Comparison of ENCODE assay signal across 27 cellular contexts in genomic region chr15:63565784-63566183, GRCh38. TPM values are rescaled to one million over a fixed set of nuclear protein-coding genes. Genes with fewer than 3 reads are reported as not detected.
DNase-seq lines count a peak whose midpoint lies in the region; ATAC-seq, FAIRE-seq and TF ChIP-seq lines count a peak whose summit lies in the region.
"Had no signal": no experiment of that assay in that cellular context is flagged by ENCODE, and none has a peak within 500 bp of the region (broad histone marks: within the 10 kb centered on the region; RNA-seq: fewer than 3 reads in every experiment).

No MANE protein-coding gene starts in this region.

- no peak for TF ChIP-seq CTCF in GM12878 (IDR thresholded peaks at IDR 0.05 in 2 of 3, conservative IDR thresholded peaks at IDR 0.05 in 1 of 3; ENCODE audit: control insufficient read depth in 2 of 3, extremely low read depth in 1 of 3, insufficient read depth in 1 of 3, low read depth in 3 of 3, low read length in 3 of 3)
- TF ChIP-seq CTCF in nephron progenitor cell (IDR thresholded peaks at IDR 0.05): no peak

- H3K27me3 ChIP-seq in GM12878 (replicated peaks in 1 of 2; ENCODE audit: control insufficient read depth in 2 of 2, insufficient read depth in 2 of 2, low read length in 1 of 2): no peaks in the 10 kb centered on the region
- H3K27me3 ChIP-seq in aorta (ENCODE audit: control insufficient read depth in 1 of 2, insufficient read depth in 2 of 2, low read length in 1 of 2): no peaks in the 10 kb centered on the region
- H3K27me3 ChIP-seq: left lung had no signal

- ATAC-seq in activated CD4-positive, alpha-beta T cell treated with anti-CD3 and anti-CD28 coated beads for 36 hours: no peak
- peak; percentile 49 for ATAC-seq in GM12878
- ATAC-seq in aorta (ENCODE audit: low FRiP score): no peak
- ATAC-seq: left lung, mucosa of descending colon had no signal

- RAD21 ChIA-PET in GM12878 (lab: Charles Lee; ENCODE audit: unreplicated experiment): interaction anchor here (1.1 to 2.1 kb wide), 6 partner anchors 10 to 99 kb away, joined by 3 to 6 read pairs (median 4); no protein-coding TSS in a partner anchor

- H3K79me2 ChIP-seq in GM12878 (ENCODE audit: control insufficient read depth, insufficient read depth, low read length): no peaks in the 10 kb centered on the region

- no peak for DNase-seq in activated CD4-positive, alpha-beta T cell treated with anti-CD3 and anti-CD28 coated beads for 36 hours
- DNase-seq in activated CD4-positive, alpha-beta T cell treated with anti-CD3 and anti-CD28 coated beads, Interleukin-2, amount 10 ng/mL, durations not matched to agents 7 days and 5 days: no peak
- no peak for DNase-seq in GM18507 (ENCODE audit: extremely low spot score, insufficient read length, low read depth)
- no peak for DNase-seq in GM12878 (ENCODE audit: low read depth, low spot score)
- no peak for DNase-seq in nephron progenitor cell
- DNase-seq in aorta: no peak
- no peak for DNase-seq in activated T-helper 2 cell treated with anti-CD3 and anti-CD28 coated beads, Interferon-gamma antibody, Interleukin-2, Interleukin-4, amounts not matched to agents 10 μg/mL and 5 μg/mL and 100 μg/mL, durations not matched to agents 14 hours and 24 hours and 36 hours (ENCODE audit: low spot score)
- DNase-seq in NCI-H524 treated with DMSO at 0.1 percent for 48 hours (lab: John Stamatoyannopoulos, UW): no peak
- DNase-seq: activated CD4-positive, alpha-beta T cell treated with anti-CD3 and anti-CD28 coated beads, Interleukin-2, amount 50 U/mL, for 4 hours; activated naive CD4-positive, alpha-beta T cell treated with anti-CD3 and anti-CD28 coated beads, Interleukin-2, amount 10 ng/mL, durations not matched to agents 7 days and 5 days; activated T-cell treated with anti-CD3 and anti-CD28 coated beads for 4 hours; Caco-2; left lung; mucosa of descending colon; NCI-H1092; NCI-H2081; NCI-H345; PC-9; retina; SHP77 treated with DMSO at 0.1 percent for 48 hours; stimulated activated CD4-positive, alpha-beta T cell treated with anti-CD3 and anti-CD28 coated beads, Interleukin-4, amount 100 ng/mL, for 1 hour; T-helper 1 cell; trophoblast cell had no signal

- no peak overlapping the region for H3K27ac ChIP-seq in GM12878 (ENCODE audit: control insufficient read depth, insufficient read depth)
- H3K27ac ChIP-seq in aorta (ENCODE audit: low read depth in 1 of 2, low read length in 2 of 2): no peak overlapping the region
- H3K27ac ChIP-seq: HL-60, left lung, PC-9 had no signal

- POLR2A ChIA-PET in activated CD4-positive, alpha-beta T cell treated with anti-CD3 and anti-CD28 coated beads for 36 hours (lab: Charles Lee): interaction anchor here (0.6 kb wide), 2 partner anchors 14 to 19 kb away, joined by 4 to 7 read pairs; no protein-coding TSS in a partner anchor
- POLR2A ChIA-PET in activated CD4-positive, alpha-beta T cell treated with anti-CD3 and anti-CD28 coated beads, Interleukin-2, amount 10 ng/mL, durations not matched to agents 7 days and 5 days (lab: Charles Lee): no interaction called here
- POLR2A ChIA-PET in GM12878 (lab: Charles Lee): interaction anchor here (0.7 to 1.5 kb wide), 3 partner anchors 12 to 144 kb away, joined by 3 to 4 read pairs (median 3); no protein-coding TSS in a partner anchor

- no peaks in the 10 kb centered on the region for H3K27me3 Mint-ChIP-seq in activated CD4-positive, alpha-beta T cell treated with anti-CD3 and anti-CD28 coated beads for 36 hours
- H3K27me3 Mint-ChIP-seq in activated CD4-positive, alpha-beta T cell treated with anti-CD3 and anti-CD28 coated beads, Interleukin-2, amount 10 ng/mL, durations not matched to agents 7 days and 5 days: no peaks in the 10 kb centered on the region
- no peaks in the 10 kb centered on the region for H3K27me3 Mint-ChIP-seq in nephron progenitor cell (ENCODE audit: low read depth, poor library complexity)
- H3K27me3 Mint-ChIP-seq in activated T-helper 2 cell treated with anti-CD3 and anti-CD28 coated beads, Interferon-gamma antibody, Interleukin-2, Interleukin-4, amounts not matched to agents 10 μg/mL and 5 μg/mL and 100 μg/mL, durations not matched to agents 14 hours and 24 hours and 36 hours (ENCODE audit: low read depth): no peaks in the 10 kb centered on the region
- H3K27me3 Mint-ChIP-seq: activated naive CD4-positive, alpha-beta T cell treated with anti-CD3 and anti-CD28 coated beads, Interleukin-2, amount 10 ng/mL, durations not matched to agents 7 days and 5 days; stimulated activated naive CD8-positive, alpha-beta T cell treated with anti-CD3 and anti-CD28 coated beads, Interleukin-15, Interleukin-2, amounts not matched to agents 100 ng/mL and 50 ng/mL, for 24 hours had no signal

- TF ChIP-seq RAD21 in GM12878 (IDR thresholded peaks at IDR 0.05; ENCODE audit: insufficient read depth, low read depth, low read length): no peak

- no peaks in the 10 kb centered on the region for H3K9me3 Mint-ChIP-seq in activated CD4-positive, alpha-beta T cell treated with anti-CD3 and anti-CD28 coated beads for 36 hours (ENCODE audit: low read depth)
- H3K9me3 Mint-ChIP-seq in activated CD4-positive, alpha-beta T cell treated with anti-CD3 and anti-CD28 coated beads, Interleukin-2, amount 10 ng/mL, durations not matched to agents 7 days and 5 days: no peaks in the 10 kb centered on the region
- no peaks in the 10 kb centered on the region for H3K9me3 Mint-ChIP-seq in nephron progenitor cell
- no peaks in the 10 kb centered on the region for H3K9me3 Mint-ChIP-seq in activated T-helper 2 cell treated with anti-CD3 and anti-CD28 coated beads, Interferon-gamma antibody, Interleukin-2, Interleukin-4, amounts not matched to agents 10 μg/mL and 5 μg/mL and 100 μg/mL, durations not matched to agents 14 hours and 24 hours and 36 hours
- H3K9me3 Mint-ChIP-seq: activated naive CD4-positive, alpha-beta T cell treated with anti-CD3 and anti-CD28 coated beads, Interleukin-2, amount 10 ng/mL, durations not matched to agents 7 days and 5 days; stimulated activated naive CD8-positive, alpha-beta T cell treated with anti-CD3 and anti-CD28 coated beads, Interleukin-15, Interleukin-2, amounts not matched to agents 100 ng/mL and 50 ng/mL, for 24 hours had no signal

- H2AFZ ChIP-seq in GM12878 (ENCODE audit: control insufficient read depth, low read depth, low read length): no peak overlapping the region
- H2AFZ ChIP-seq: PC-9 had no signal

- CTCF ChIA-PET in activated CD4-positive, alpha-beta T cell treated with anti-CD3 and anti-CD28 coated beads for 36 hours (lab: Charles Lee): interaction anchor here (0.6 to 1.5 kb wide), 4 partner anchors 9 to 103 kb away, joined by 3 to 4 read pairs (median 3); partner anchors contain the start of gene FBXL22
- CTCF ChIA-PET in activated CD4-positive, alpha-beta T cell treated with anti-CD3 and anti-CD28 coated beads, Interleukin-2, amount 10 ng/mL, durations not matched to agents 7 days and 5 days (lab: Charles Lee): interaction anchor here (0.6 to 1.4 kb wide), 4 partner anchors 11 to 530 kb away, joined by 3 to 5 read pairs (median 4); partner anchors contain the start of gene SNX1
- CTCF ChIA-PET in GM12878 (lab: Yijun Ruan, JAX): interaction anchor here (0.8 to 1.7 kb wide), 5 partner anchors 15 to 44 kb away, joined by 3 to 4 read pairs (median 4); no protein-coding TSS in a partner anchor

- TF ChIP-seq EP300 in GM12878 (IDR thresholded peaks at IDR 0.05; ENCODE audit: borderline replicate concordance in 1 of 2, control insufficient read depth in 1 of 2, low read depth in 2 of 2, low read length in 2 of 2): no peak

- no peaks in the 10 kb centered on the region for H3K9me3 ChIP-seq in GM12878 (replicated peaks; ENCODE audit: control insufficient read depth, insufficient read depth, low read length)
- H3K9me3 ChIP-seq in aorta (ENCODE audit: control insufficient read depth, low read length): no peaks in the 10 kb centered on the region
- H3K9me3 ChIP-seq: Caco-2, left lung, mucosa of descending colon had no signal

- peaks cover 33% of the 10 kb centered on the region for H3K4me1 Mint-ChIP-seq in activated CD4-positive, alpha-beta T cell treated with anti-CD3 and anti-CD28 coated beads for 36 hours
- peaks cover 4% of the 10 kb centered on the region for H3K4me1 Mint-ChIP-seq in activated CD4-positive, alpha-beta T cell treated with anti-CD3 and anti-CD28 coated beads, Interleukin-2, amount 10 ng/mL, durations not matched to agents 7 days and 5 days
- H3K4me1 Mint-ChIP-seq in nephron progenitor cell: peaks cover 3% of the 10 kb centered on the region
- peaks cover 12% of the 10 kb centered on the region for H3K4me1 Mint-ChIP-seq in activated T-helper 2 cell treated with anti-CD3 and anti-CD28 coated beads, Interferon-gamma antibody, Interleukin-2, Interleukin-4, amounts not matched to agents 10 μg/mL and 5 μg/mL and 100 μg/mL, durations not matched to agents 14 hours and 24 hours and 36 hours (ENCODE audit: low read depth)
- H3K4me1 Mint-ChIP-seq: activated naive CD4-positive, alpha-beta T cell treated with anti-CD3 and anti-CD28 coated beads, Interleukin-2, amount 10 ng/mL, durations not matched to agents 7 days and 5 days had no signal

- BruUV-seq in GM12878 (replicated peaks; lab: Mats Ljungman, UMichigan): no TSS peak

- H3K4me2 ChIP-seq in GM12878 (ENCODE audit: control insufficient read depth, insufficient read depth): no peak overlapping the region
- H3K4me2 ChIP-seq: PC-9 had no signal

- whole genome bisulfite sequencing in GM12878 (ENCODE audit: insufficient coverage, insufficient replicate concordance, low lambda C conversion rate, missing lambda C conversion rate): 48% methylated on average over 2 of the region's 2 CpGs
- WGBS in aorta, 2 donors: 80 to 88% methylated on average over 2 of the region's 2 CpGs

- no peaks in the 10 kb centered on the region for H4K20me1 ChIP-seq in GM12878 (ENCODE audit: control insufficient read depth, insufficient read depth)

- FAIRE-seq in GM18507 (lab: Jason Lieb, UNC) (peak; percentile 9), GM12878 (lab: Jason Lieb, UNC) (no peak)

- SMC1A ChIA-PET in GM12878 (lab: Charles Lee; ENCODE audit: uncharacterized antibody, unreplicated experiment): interaction anchor here (0.7 to 2.9 kb wide), 14 partner anchors 8 to 84 kb away, joined by 3 to 15 read pairs (median 6); no protein-coding TSS in a partner anchor

- H3K4me3 ChIP-seq in GM12878 (no peak overlapping the region), aorta (ENCODE audit: low read length in 2 of 2) (no peak overlapping the region)
- H3K4me3 ChIP-seq: left lung, mucosa of descending colon, PC-9 had no signal

- H3K27ac Mint-ChIP-seq in activated CD4-positive, alpha-beta T cell treated with anti-CD3 and anti-CD28 coated beads for 36 hours: peak overlapping the region; percentile 70
- no peak overlapping the region for H3K27ac Mint-ChIP-seq in activated CD4-positive, alpha-beta T cell treated with anti-CD3 and anti-CD28 coated beads, Interleukin-2, amount 10 ng/mL, durations not matched to agents 7 days and 5 days
- H3K27ac Mint-ChIP-seq in nephron progenitor cell: peak overlapping the region; percentile 68
- H3K27ac Mint-ChIP-seq in activated T-helper 2 cell treated with anti-CD3 and anti-CD28 coated beads, Interferon-gamma antibody, Interleukin-2, Interleukin-4, amounts not matched to agents 10 μg/mL and 5 μg/mL and 100 μg/mL, durations not matched to agents 14 hours and 24 hours and 36 hours: no peak overlapping the region
- H3K27ac Mint-ChIP-seq: activated naive CD4-positive, alpha-beta T cell treated with anti-CD3 and anti-CD28 coated beads, Interleukin-2, amount 10 ng/mL, durations not matched to agents 7 days and 5 days; stimulated activated naive CD8-positive, alpha-beta T cell treated with anti-CD3 and anti-CD28 coated beads, Interleukin-15, Interleukin-2, amounts not matched to agents 100 ng/mL and 50 ng/mL, for 24 hours had no signal

- H3K36me3 ChIP-seq in GM12878 (ENCODE audit: control insufficient read depth in 2 of 2, insufficient read depth in 2 of 2, low read length in 1 of 2) (peaks cover 18 to 22% of the 10 kb centered on the region in 2 experiments), aorta (ENCODE audit: control insufficient read depth in 1 of 2, insufficient read depth in 2 of 2, low read length in 1 of 2) (peaks cover 0 to 3% of the 10 kb centered on the region in 2 donors)

- intact Hi-C loops in activated CD4-positive, alpha-beta T cell treated with anti-CD3 and anti-CD28 coated beads for 36 hours (cut with DNase I, micrococcal nuclease): no loop called here
- intact Hi-C loops in GM12878 (cut with micrococcal nuclease; ENCODE audit: unreplicated experiment): no loop called here
- intact Hi-C loops in aorta (cut with DNase I): no loop called here
- intact Hi-C loops in activated T-helper 2 cell treated with anti-CD3 and anti-CD28 coated beads, Interferon-gamma antibody, Interleukin-2, Interleukin-4, amounts not matched to agents 10 μg/mL and 5 μg/mL and 100 μg/mL, durations not matched to agents 14 hours and 24 hours and 36 hours (cut with micrococcal nuclease): no loop called here

- no peak overlapping the region for H3K9ac ChIP-seq in GM12878 (ENCODE audit: control insufficient read depth, insufficient read depth, low read length)

- H3K4me1 ChIP-seq in GM12878 (ENCODE audit: control insufficient read depth, insufficient read depth, low read length): no peaks in the 10 kb centered on the region
- H3K4me1 ChIP-seq in aorta (ENCODE audit: control insufficient read depth in 1 of 2, insufficient read depth in 2 of 2, low read length in 2 of 2): no peaks in the 10 kb centered on the region
- H3K4me1 ChIP-seq: Caco-2, left lung had no signal

- H3K36me3 Mint-ChIP-seq in activated CD4-positive, alpha-beta T cell treated with anti-CD3 and anti-CD28 coated beads for 36 hours (ENCODE audit: low read depth): peaks cover 37% of the 10 kb centered on the region
- H3K36me3 Mint-ChIP-seq in activated CD4-positive, alpha-beta T cell treated with anti-CD3 and anti-CD28 coated beads, Interleukin-2, amount 10 ng/mL, durations not matched to agents 7 days and 5 days (ENCODE audit: low read depth): peaks cover 44% of the 10 kb centered on the region
- peaks cover 57% of the 10 kb centered on the region for H3K36me3 Mint-ChIP-seq in nephron progenitor cell (ENCODE audit: low read depth)
- H3K36me3 Mint-ChIP-seq in activated T-helper 2 cell treated with anti-CD3 and anti-CD28 coated beads, Interferon-gamma antibody, Interleukin-2, Interleukin-4, amounts not matched to agents 10 μg/mL and 5 μg/mL and 100 μg/mL, durations not matched to agents 14 hours and 24 hours and 36 hours (ENCODE audit: low read depth): peaks cover 72% of the 10 kb centered on the region

- H3K4me3 Mint-ChIP-seq in activated CD4-positive, alpha-beta T cell treated with anti-CD3 and anti-CD28 coated beads for 36 hours: no peak overlapping the region
- H3K4me3 Mint-ChIP-seq in activated CD4-positive, alpha-beta T cell treated with anti-CD3 and anti-CD28 coated beads, Interleukin-2, amount 10 ng/mL, durations not matched to agents 7 days and 5 days: no peak overlapping the region
- H3K4me3 Mint-ChIP-seq in nephron progenitor cell: no peak overlapping the region
- H3K4me3 Mint-ChIP-seq in activated T-helper 2 cell treated with anti-CD3 and anti-CD28 coated beads, Interferon-gamma antibody, Interleukin-2, Interleukin-4, amounts not matched to agents 10 μg/mL and 5 μg/mL and 100 μg/mL, durations not matched to agents 14 hours and 24 hours and 36 hours (ENCODE audit: low read depth): no peak overlapping the region
- H3K4me3 Mint-ChIP-seq: activated naive CD4-positive, alpha-beta T cell treated with anti-CD3 and anti-CD28 coated beads, Interleukin-2, amount 10 ng/mL, durations not matched to agents 7 days and 5 days; stimulated activated naive CD8-positive, alpha-beta T cell treated with anti-CD3 and anti-CD28 coated beads, Interleukin-15, Interleukin-2, amounts not matched to agents 100 ng/mL and 50 ng/mL, for 24 hours had no signal

- in situ Hi-C loops in GM12878 (cut with MboI): no loop called here

- TF ChIP-seq POLR2A in GM12878 (IDR thresholded peaks at IDR 0.05; ENCODE audit: low read depth, low read length): no peak

RNA-seq across cellular contexts. Expression of gene FBXL22, which starts 31.4 kb away (rescaled TPM):
- under 1 TPM; 0.61 to 0.69 TPM for total RNA-seq in activated CD4-positive, alpha-beta T cell treated with anti-CD3 and anti-CD28 coated beads for 36 hours
- total RNA-seq in activated CD4-positive, alpha-beta T cell treated with anti-CD3 and anti-CD28 coated beads, Interleukin-2, amount 10 ng/mL, durations not matched to agents 7 days and 5 days: under 1 TPM; 0.79 to 0.81 TPM
- total RNA-seq in GM12878 (2013; cell fraction: nucleolus; rRNA removed): 1.2 and 2.1 TPM in 2 replicates
- total RNA-seq in GM12878 (2014; rRNA removed) (0.62 and 0.87 TPM in 2 replicates), GM12878 (2014; rRNA removed; fragmentation: Illumina TruSeq; extraction: Trizol) (0.28 and 0.40 TPM in 2 replicates), GM12878 (2021) (0.45 and 0.82 TPM in 2 replicates), aorta (10 to 100 TPM; 16.3 to 18.6 TPM)
- polyA plus RNA-seq in GM12878 (2011; ENCODE audit: low read depth): 0.16 TPM
- polyA plus RNA-seq in GM12878 (2011; rRNA removed) (0.10 and 0.24 TPM in 2 replicates), GM12878 (2014; fragmentation: Illumina TruSeq; extraction: Trizol) (0.24 and 0.41 TPM in 2 replicates), GM12878 (2014; fragmentation: Nextera tagmentation; extraction: Ambion mirVana) (under 1 TPM; 0.05 to 0.07 TPM), GM12878 (2014; rRNA removed) (0.34 and 0.67 TPM in 2 replicates), GM12878 (2016; fragmentation: Nextera tagmentation; extraction: Ambion mirVana) (1 to 10 TPM; 2.4 to 2.6 TPM), aorta (10 to 100 TPM in 1 of 2 donors, 1 to 10 TPM in 1; 4.8 to 32.0 TPM)
- polyA plus RNA-seq in GM12878 (2011; cell fraction: cytosol; rRNA removed): 0.12 and 0.28 TPM in 2 replicates
- polyA plus RNA-seq in GM12878 (2011; cell fraction: nucleus; rRNA removed): 0.52 and 0.76 TPM in 2 replicates
- polyA plus RNA-seq in GM12878 (2012): 0.52 and 0.57 TPM in 2 replicates
- 0.46 and 0.51 TPM in 2 replicates for polyA minus RNA-seq in GM12878 (2011; rRNA and poly(A)+ RNA removed)
- polyA minus RNA-seq in GM12878 (2011; cell fraction: cytosol; rRNA and poly(A)+ RNA removed): 1.7 TPM in 1 of 2 replicates, not detected in the other
- 2.1 and 2.8 TPM in 2 replicates for polyA minus RNA-seq in GM12878 (2011; cell fraction: nucleus; rRNA and poly(A)+ RNA removed)
- 0.71 and 0.78 TPM in 2 replicates for total RNA-seq in activated T-helper 2 cell treated with anti-CD3 and anti-CD28 coated beads, Interferon-gamma antibody, Interleukin-2, Interleukin-4, amounts not matched to agents 10 μg/mL and 5 μg/mL and 100 μg/mL, durations not matched to agents 14 hours and 24 hours and 36 hours
- total RNA-seq: Caco-2, Daoy, epithelial cell of proximal tubule had no signal

Comparison
In these comparisons a context has a peak if more than half of its experiments do, and no peak if none do; other contexts are left out.
1. H3K27ac Mint-ChIP-seq: peak in activated CD4-positive, alpha-beta T cell treated with anti-CD3 and anti-CD28 coated beads for 36 hours (single experiment) and nephron progenitor cell (single experiment); none in activated CD4-positive, alpha-beta T cell treated with anti-CD3 and anti-CD28 coated beads, Interleukin-2, amount 10 ng/mL, durations not matched to agents 7 days and 5 days (single experiment) and activated T-helper 2 cell treated with anti-CD3 and anti-CD28 coated beads, Interferon-gamma antibody, Interleukin-2, Interleukin-4, amounts not matched to agents 10 μg/mL and 5 μg/mL and 100 μg/mL, durations not matched to agents 14 hours and 24 hours and 36 hours (single experiment).